In genomic region chr11:60615497-60615896, GRCh38 we compare ENCODE assay signal across 29 cellular contexts.
"Had no signal": no experiment of that assay in that cellular context is flagged by ENCODE, and none has a peak within 500 bp of the region (broad histone marks: within the 10 kb centered on the region; RNA-seq: fewer than 3 reads in every experiment).

No MANE protein-coding gene starts in this region.

- H3K4me3 ChIP-seq: ovary, psoas muscle, right lobe of liver, sigmoid colon, stomach, thoracic aorta, thyroid gland, tibial nerve, upper lobe of right lung, uterus had no signal

- H3K27ac Mint-ChIP-seq: naive B cell; naive thymus-derived CD8-positive, alpha-beta T cell; natural killer cell treated with Interleukin-12 subunit alpha and Interleukin-12 subunit beta and Interleukin-15 and Interleukin-18, amount 100 ng/mL, for 72 hours; nephron progenitor cell; progenitor cell of endocrine pancreas; stimulated activated naive B cell treated with anti-CD40 and anti-IgM and Interleukin-4, amounts not matched to agents 10 μg/mL and 1 μg/mL and 100 μg/mL, for 72 hours; stimulated activated naive CD8-positive, alpha-beta T cell treated with anti-CD3 and anti-CD28 coated beads, Interleukin-15, Interleukin-2, amounts not matched to agents 100 ng/mL and 50 ng/mL, for 24 hours; type B pancreatic cell had no signal

- H3K36me3 Mint-ChIP-seq: naive B cell; naive thymus-derived CD8-positive, alpha-beta T cell; natural killer cell treated with Interleukin-12 subunit alpha and Interleukin-12 subunit beta and Interleukin-15 and Interleukin-18, amount 100 ng/mL, for 72 hours; stimulated activated naive B cell treated with anti-CD40 and anti-IgM and Interleukin-4, amounts not matched to agents 10 μg/mL and 1 μg/mL and 100 μg/mL, for 72 hours; type B pancreatic cell had no signal

- H3K4me1 Mint-ChIP-seq: nephron progenitor cell had no signal

- H3K9ac ChIP-seq: parathyroid adenoma had no signal

- DNase-seq: naive B cell; nephron progenitor cell; occipital lobe; ovary; posterior cingulate gyrus; psoas muscle; right lobe of liver; sigmoid colon; small intestine; stimulated activated CD4-positive, alpha-beta T cell treated with anti-CD3 and anti-CD28 coated beads, Interleukin-15, amount 100 ng/mL, for 24 hours; stimulated activated CD4-positive, alpha-beta T cell treated with anti-CD3 and anti-CD28 coated beads, Interleukin-2, amount 100 ng/mL, for 24 hours; stimulated activated CD4-positive, alpha-beta T cell treated with anti-CD3 and anti-CD28 coated beads, Interleukin-2, amount 100 ng/mL, for 48 hours; stimulated activated CD4-positive, alpha-beta T cell treated with anti-CD3 and anti-CD28 coated beads, Interleukin-4, amount 100 ng/mL, for 24 hours; stimulated activated naive B cell treated with anti-CD40 and anti-IgM and Interleukin-4, amounts not matched to agents 10 μg/mL and 1 μg/mL and 100 μg/mL, for 72 hours; stimulated activated naive CD4-positive, alpha-beta T cell treated with Interleukin-2 at 50 U/mL for 16 hours; stomach; thyroid gland; upper lobe of right lung; uterus had no signal

- H2AFZ ChIP-seq: parathyroid adenoma had no signal

- H3K36me3 ChIP-seq: ovary, right lobe of liver, sigmoid colon, stomach, thoracic aorta, thyroid gland, tibial nerve, upper lobe of right lung, uterus had no signal

- H3K9me3 ChIP-seq: ovary, psoas muscle, right lobe of liver, sigmoid colon, thoracic aorta, thyroid gland, upper lobe of right lung, uterus had no signal

- H3K27ac ChIP-seq: ovary, parathyroid adenoma, psoas muscle, right lobe of liver, sigmoid colon, stomach, thoracic aorta, thyroid gland, tibial nerve, upper lobe of right lung, uterus had no signal

- H3K4me1 ChIP-seq: parathyroid adenoma, psoas muscle, right lobe of liver, stomach, thyroid gland, tibial nerve, upper lobe of right lung, uterus had no signal

- H3K27me3 Mint-ChIP-seq: naive B cell, progenitor cell of endocrine pancreas had no signal

- H3K4me3 Mint-ChIP-seq: naive B cell; naive thymus-derived CD8-positive, alpha-beta T cell; natural killer cell treated with Interleukin-12 subunit alpha and Interleukin-12 subunit beta and Interleukin-15 and Interleukin-18, amount 100 ng/mL, for 72 hours; nephron progenitor cell; neural crest cell; stimulated activated naive B cell treated with anti-CD40 and anti-IgM and Interleukin-4, amounts not matched to agents 10 μg/mL and 1 μg/mL and 100 μg/mL, for 72 hours; stimulated activated naive CD8-positive, alpha-beta T cell treated with anti-CD3 and anti-CD28 coated beads, Interleukin-15, Interleukin-2, amounts not matched to agents 100 ng/mL and 50 ng/mL, for 24 hours; type B pancreatic cell had no signal

- H3K9me3 Mint-ChIP-seq: naive B cell; naive thymus-derived CD8-positive, alpha-beta T cell; natural killer cell treated with Interleukin-12 subunit alpha and Interleukin-12 subunit beta and Interleukin-15 and Interleukin-18, amount 100 ng/mL, for 72 hours; stimulated activated naive B cell treated with anti-CD40 and anti-IgM and Interleukin-4, amounts not matched to agents 10 μg/mL and 1 μg/mL and 100 μg/mL, for 72 hours; type B pancreatic cell had no signal

- H3K27me3 ChIP-seq: ovary, right lobe of liver, sigmoid colon, thyroid gland, tibial nerve, upper lobe of right lung, uterus had no signal

- ATAC-seq: naive thymus-derived CD8-positive, alpha-beta T cell; natural killer cell treated with Interleukin-12 subunit alpha and Interleukin-12 subunit beta and Interleukin-15 and Interleukin-18, amount 100 ng/mL, for 72 hours; psoas muscle; right cardiac atrium; stimulated activated naive B cell treated with anti-CD40 and anti-IgM and Interleukin-4, amounts not matched to agents 10 μg/mL and 1 μg/mL and 100 μg/mL, for 72 hours; upper lobe of right lung had no signal
